In genomic region chr17:39156491-39156890, GRCh38 we compare ENCODE assay signal across 20 cellular contexts. TPM values are rescaled to one million over a fixed set of nuclear protein-coding genes. Genes with fewer than 3 reads are reported as not detected.
DNase-seq lines count a peak whose midpoint lies in the region; ATAC-seq and TF ChIP-seq lines count a peak whose summit lies in the region.
"Had no signal": no experiment of that assay in that cellular context is flagged by ENCODE, and none has a peak within 500 bp of the region (broad histone marks: within the 10 kb centered on the region; RNA-seq: fewer than 3 reads in every experiment).

No MANE protein-coding gene starts in this region.

- H3K9me3 Mint-ChIP-seq in central memory CD8-positive, alpha-beta T cell: no peaks in the 10 kb centered on the region
- peaks cover 8% of the 10 kb centered on the region for H3K9me3 Mint-ChIP-seq in neural crest cell

- TF ChIP-seq POLR2A in Peyer's patch (IDR thresholded peaks at IDR 0.05): no peak

- CTCF ChIA-PET in AG04450 (lab: Charles Lee): interaction anchor here (0.6 to 0.8 kb wide), 2 partner anchors 8 to 18 kb away, joined by 3 to 5 read pairs; no protein-coding TSS in a partner anchor

- H3K36me3 ChIP-seq in Peyer's patch: no peaks in the 10 kb centered on the region
- H3K36me3 ChIP-seq: SJCRH30 had no signal

- DNase-seq in AG04450 (ENCODE audit: low read depth, low spot score) (no peak), EL (peak; percentile 55), neural crest cell (ENCODE audit: low read depth, low spot score) (no peak), Peyer's patch (no peak), midbrain (lab: John Stamatoyannopoulos, UW) (no peak), NCI-H128 (lab: John Stamatoyannopoulos, UW; ENCODE audit: unreplicated experiment) (no peak)
- no peak for DNase-seq in central memory CD8-positive, alpha-beta T cell (ENCODE audit: low spot score in 2 of 2)
- DNase-seq: COR-L47, DMS153, H9, MV-4-11, NCI-H1436, NCI-H2029, NCI-H2171 treated with DMSO at 0.1 percent for 48 hours, PC-3, SJCRH30 had no signal

- no peak overlapping the region for H3K27ac Mint-ChIP-seq in central memory CD8-positive, alpha-beta T cell (ENCODE audit: low read depth)
- peak overlapping the region; percentile 4 for H3K27ac Mint-ChIP-seq in neural crest cell (ENCODE audit: unreplicated experiment)

- H3K4me1 Mint-ChIP-seq in central memory CD8-positive, alpha-beta T cell: peaks cover 30% of the 10 kb centered on the region
- H3K4me1 Mint-ChIP-seq in neural crest cell: peaks cover 24% of the 10 kb centered on the region

- H3K27me3 Mint-ChIP-seq in central memory CD8-positive, alpha-beta T cell: peaks cover 12% of the 10 kb centered on the region
- H3K27me3 Mint-ChIP-seq in neural crest cell (ENCODE audit: low read depth): peaks cover 50% of the 10 kb centered on the region

- peaks cover 35% of the 10 kb centered on the region for H3K36me3 Mint-ChIP-seq in central memory CD8-positive, alpha-beta T cell (ENCODE audit: insufficient read depth)
- H3K36me3 Mint-ChIP-seq in neural crest cell (ENCODE audit: low read depth): peaks cover 9% of the 10 kb centered on the region

- POLR2A ChIA-PET in AG04450 (lab: Yijun Ruan, JAX): no interaction called here

- no peak for ATAC-seq in central memory CD8-positive, alpha-beta T cell (replicated peaks; ENCODE audit: extremely low read depth, poor library complexity, severe bottlenecking)
- ATAC-seq: A549, PC-3 had no signal

- H3K27me3 ChIP-seq in AG04450 (ENCODE audit: control insufficient read depth, insufficient read depth, low read length) (peaks cover 6% of the 10 kb centered on the region), Peyer's patch (no peaks in the 10 kb centered on the region)
- H3K27me3 ChIP-seq: SJCRH30 had no signal

- H3K4me3 ChIP-seq in AG04450 (ENCODE audit: low read depth, low read length) (no peak overlapping the region), Peyer's patch (no peak overlapping the region)
- H3K4me3 ChIP-seq: SJCRH30 had no signal

- TF ChIP-seq CTCF in AG04450 (IDR thresholded peaks at IDR 0.05; ENCODE audit: low read depth, low read length) (no peak), neural crest cell (conservative IDR thresholded peaks at IDR 0.05) (no peak), Peyer's patch (IDR thresholded peaks at IDR 0.05) (no peak)

- H3K4me3 Mint-ChIP-seq in central memory CD8-positive, alpha-beta T cell: peak overlapping the region; percentile 20
- H3K4me3 Mint-ChIP-seq in neural crest cell: peak overlapping the region; percentile 81
- H3K4me3 Mint-ChIP-seq: H9 had no signal

- peak overlapping the region; percentile 21 for H3K27ac ChIP-seq in AG04450 (ENCODE audit: low read depth, low read length)
- H3K27ac ChIP-seq in Peyer's patch: no peak overlapping the region
- H3K27ac ChIP-seq: A549, C4-2B, HL-60, SJCRH30 had no signal

- peaks cover 0 to 13% (median 7%) of the 10 kb centered on the region in 4 donors for H3K4me1 ChIP-seq in Peyer's patch

- H3K9me3 ChIP-seq in AG04450 (ENCODE audit: control insufficient read depth, insufficient read depth, low read length) (no peaks in the 10 kb centered on the region; the same call in 1 of the 2 replicates), Peyer's patch (no peaks in the 10 kb centered on the region)
- H3K9me3 ChIP-seq: A549, SJCRH30 had no signal

RNA-seq across cellular contexts. Expression of gene PLXDC1, which starts 5.1 kb away (rescaled TPM):
- 1.9 and 2.1 TPM in 2 replicates for polyA plus RNA-seq in AG04450 (2011; rRNA removed)
- 1.3 and 3.1 TPM in 2 replicates for polyA minus RNA-seq in AG04450 (2011; rRNA and poly(A)+ RNA removed)
- total RNA-seq in neural crest cell (0.28 and 0.84 TPM in 2 replicates), Peyer's patch (10 to 100 TPM; 14.5 to 34.7 (median 18.2) TPM)
- total RNA-seq: PC-3 had no signal

RNA-seq across cellular contexts. Expression of gene ARL5C, which starts 9.5 kb away (rescaled TPM):
- polyA plus RNA-seq in AG04450 (2011; rRNA removed): not detected in 2 replicates
- not detected in 2 replicates for polyA minus RNA-seq in AG04450 (2011; rRNA and poly(A)+ RNA removed)
- total RNA-seq in neural crest cell: not detected in 2 replicates
- total RNA-seq in Peyer's patch: not detected
- total RNA-seq: H9, NCI-H460, PC-3, SJCRH30 had no signal
- polyA plus RNA-seq: A549 had no signal

RNA-seq across cellular contexts. Expression of gene CACNB1, which starts 41.0 kb away (rescaled TPM):
- polyA plus RNA-seq in AG04450 (2011; rRNA removed): 3.2 and 3.7 TPM in 2 replicates
- polyA minus RNA-seq in AG04450 (2011; rRNA and poly(A)+ RNA removed): 10.8 and 14.6 TPM in 2 replicates
- total RNA-seq in neural crest cell (15.3 and 16.2 TPM in 2 replicates), Peyer's patch (1 to 10 TPM; 2.5 to 5.0 (median 2.8) TPM)

RNA-seq across cellular contexts. Expression of gene RPL19, which starts 43.6 kb away (rescaled TPM):
- 1,791 and 1,924 TPM in 2 replicates for polyA plus RNA-seq in AG04450 (2011; rRNA removed)
- polyA minus RNA-seq in AG04450 (2011; rRNA and poly(A)+ RNA removed): 660 and 768 TPM in 2 replicates
- total RNA-seq in neural crest cell (1,874 and 1,957 TPM in 2 replicates), Peyer's patch (1,000 to 10,000 TPM in 3 of 4 donors, 100 to 1,000 TPM in 1; 932 to 2,029 (median 1,420) TPM)
